In genomic region chr5:73519531-73520283, GRCh38 we compare ENCODE assay signal across 8 cellular contexts. TPM values are rescaled to one million over a fixed set of nuclear protein-coding genes. Genes with fewer than 3 reads are reported as not detected.
A peak's percentile ranks its signal among the peaks of the same experiment; 100 is the strongest.
DNase-seq lines count a peak whose midpoint lies in the region; ATAC-seq, FAIRE-seq and TF ChIP-seq lines count a peak whose summit lies in the region.

No MANE protein-coding gene starts in this region.

- TF ChIP-seq POLR2A in A549 (IDR thresholded peaks at IDR 0.05; ENCODE audit: low read length), result no peak
- TF ChIP-seq POLR2A in spleen (IDR thresholded peaks at IDR 0.05), result no peak

- intact Hi-C loops in spleen (cut with DNase I; ENCODE audit: low total_unique reads), result no loop called here

- H3K27ac ChIP-seq in A549, result 0 out of 6 replicates have a peak overlapping the region, but pooled peaks of 1 of the 2 experiments have one; percentile 10
- H3K27ac ChIP-seq in iPS DF 6.9 (ENCODE audit: low read length), result no peak overlapping the region
- H3K27ac ChIP-seq in spleen, result no peak overlapping the region

- TF ChIP-seq EP300 in A549 (IDR thresholded peaks at IDR 0.05), result no peak

- H3K4me2 ChIP-seq in A549, result peak overlapping the region; percentile 43

- H3K4me3 ChIP-seq in A549 (no peak overlapping the region), iPS DF 6.9 (ENCODE audit: low read length) (no peak overlapping the region), spleen (no peak overlapping the region)

- CTCF ChIA-PET in A549 (lab: Yijun Ruan, JAX), result interaction anchor here (0.6 to 10.6 kb wide), 21 partner anchors 8 to 1143 kb away, joined by 3 to 193 read pairs (median 4); no protein-coding TSS in a partner anchor

- H3K9me3 ChIP-seq in A549, result no peaks in the 10 kb centered on the region
- H3K9me3 ChIP-seq in iPS DF 6.9 (ENCODE audit: control insufficient read depth, insufficient read depth, low read length), result no peaks in the 10 kb centered on the region
- no peaks in the 10 kb centered on the region for H3K9me3 ChIP-seq in spleen

- POLR2A ChIA-PET in A549 (lab: Yijun Ruan, JAX), result interaction anchor here (0.6 kb wide), 1 partner anchor 18 kb away, joined by 3 read pairs; no protein-coding TSS in a partner anchor

- peak; percentile 86 to 93 for DNase-seq in A549 (ENCODE audit: low read depth in 1 of 2, low spot score in 1 of 2)
- DNase-seq in NCI-H2029 treated with DMSO at 0.1 percent for 48 hours (lab: John Stamatoyannopoulos, UW), result peak; percentile 89
- DNase-seq in T-helper 9 cell, result peak; percentile 45
- DNase-seq in astrocyte of the hippocampus (ENCODE audit: low read depth, low spot score), result peak; percentile 88
- DNase-seq in iPS DF 6.9 (ENCODE audit: low read depth, low spot score), result peak; percentile 84
- no peak for DNase-seq in spleen

- TF ChIP-seq CTCF in A549 (IDR thresholded peaks at IDR 0.05) (peak; percentile 81), spleen (IDR thresholded peaks at IDR 0.05 in 8 of 11, conservative IDR thresholded peaks at IDR 0.05 in 3 of 11) (peak; percentile 56 to 83 (median 71))

- H3K4me1 ChIP-seq in A549, result no peaks in the 10 kb centered on the region; the same call in 2 of the 3 replicates
- H3K4me1 ChIP-seq in iPS DF 6.9 (ENCODE audit: control insufficient read depth, insufficient read depth, low read length), result peaks cover 1% of the 10 kb centered on the region; the same call in 1 of the 2 replicates
- H3K4me1 ChIP-seq in spleen, result peaks cover 0 to 8% (median 2%) of the 10 kb centered on the region in 6 donors

- TF ChIP-seq RAD21 in A549 (conservative IDR thresholded peaks at IDR 0.05 in 1 of 2, IDR thresholded peaks at IDR 0.05 in 1 of 2), result peak; percentile 87 to 93

- FAIRE-seq in A549 (lab: Jason Lieb, UNC), result peak; percentile 74

- WGBS in A549 (ENCODE audit: missing lambda C conversion rate), result 11% methylated on average over 16 of the region's 16 CpGs
- no CpG with 5 or more reads among the region's 16 CpGs for WGBS in iPS DF 6.9 (ENCODE audit: insufficient coverage, insufficient read length)
- 14 to 25% (median 22%) methylated on average over 13 to 16 of the region's 16 CpGs for WGBS in spleen, 5 donors

- ATAC-seq in A549 (peak; percentile 99 to 100), GM18508 (IDR thresholded peaks at IDR 0.05; ENCODE audit: insufficient read depth, unreplicated experiment) (peak; percentile 85), HG03025 (IDR thresholded peaks at IDR 0.05; ENCODE audit: low FRiP score, unreplicated experiment) (peak; percentile 93)

- no peaks in the 10 kb centered on the region for H3K27me3 ChIP-seq in iPS DF 6.9 (ENCODE audit: control insufficient read depth, insufficient read depth, low read length)
- H3K27me3 ChIP-seq in spleen (replicated peaks in 1 of 7), result no peaks in the 10 kb centered on the region

- H3K36me3 ChIP-seq in iPS DF 6.9 (ENCODE audit: control insufficient read depth, insufficient read depth, low read length) (no peaks in the 10 kb centered on the region), spleen (no peaks in the 10 kb centered on the region)

TF ChIP-seq in A549, 52 proteins besides CTCF, POLR2A, EP300 and RAD21:
- TF ChIP-seq BCL3 (IDR thresholded peaks at IDR 0.05) (no peak), PBX3 (IDR thresholded peaks at IDR 0.05) (no peak), HDAC2 (IDR thresholded peaks at IDR 0.05) (no peak), REST (IDR thresholded peaks at IDR 0.05) (no peak), SMC3 (IDR thresholded peaks at IDR 0.05) (peak; percentile 73), E2F6 (IDR thresholded peaks at IDR 0.05; ENCODE audit: borderline replicate concordance, low read depth) (no peak)

RNA-seq across cellular contexts. Expression of gene BTF3, which starts 21.5 kb away (rescaled TPM):
- polyA plus RNA-seq in A549 (2011; rRNA removed) (905 and 1,048 TPM in 2 replicates), A549 (2017; fragmentation: RNase III; extraction: RNeasy Plus Mini Kit Qiagen cat#74134 plus additional on column Dnase treatment) (1,119 to 1,187 TPM (median 1,159 TPM) in 3 replicates), spleen (100 to 1,000 TPM; 689 to 914 (median 771) TPM)
- 392 and 461 TPM in 2 replicates for polyA plus RNA-seq in A549 (2012; cell fraction: cytosol; rRNA removed)
- polyA plus RNA-seq in A549 (2012; cell fraction: nucleus; rRNA removed), result 138 and 209 TPM in 2 replicates
- polyA minus RNA-seq in A549 (2011; rRNA and poly(A)+ RNA removed), result 402 and 503 TPM in 2 replicates
- total RNA-seq in spleen, result 100 to 1,000 TPM; 368 to 539 (median 463) TPM

RNA-seq across cellular contexts. Expression of gene ANKRA2, which starts 45.7 kb away (rescaled TPM):
- polyA plus RNA-seq in A549 (2011; rRNA removed), result 26.8 and 38.3 TPM in 2 replicates
- 5.1 and 5.5 TPM in 2 replicates for polyA plus RNA-seq in A549 (2012; cell fraction: cytosol; rRNA removed)
- polyA plus RNA-seq in A549 (2012; cell fraction: nucleus; rRNA removed), result 3.3 TPM in 2 replicates
- polyA plus RNA-seq in A549 (2017; fragmentation: RNase III; extraction: RNeasy Plus Mini Kit Qiagen cat#74134 plus additional on column Dnase treatment), result 10.7 to 13.2 TPM (median 12.5 TPM) in 3 replicates
- polyA minus RNA-seq in A549 (2011; rRNA and poly(A)+ RNA removed), result 5.1 and 8.0 TPM in 2 replicates
- total RNA-seq in spleen, result 10 to 100 TPM; 20.6 to 32.0 (median 24.4) TPM
- 10 to 100 TPM; 23.8 to 35.1 (median 25.6) TPM for polyA plus RNA-seq in spleen

RNA-seq across cellular contexts. Expression of gene UTP15, which starts 45.8 kb away (rescaled TPM):
- polyA plus RNA-seq in A549 (2011; rRNA removed) (25.9 and 44.0 TPM in 2 replicates), A549 (2017; fragmentation: RNase III; extraction: RNeasy Plus Mini Kit Qiagen cat#74134 plus additional on column Dnase treatment) (21.6 to 24.8 TPM (median 22.6 TPM) in 3 replicates), spleen (1 to 10 TPM; 4.5 to 5.6 (median 5.0) TPM)
- polyA plus RNA-seq in A549 (2012; cell fraction: cytosol; rRNA removed), result 7.1 and 7.8 TPM in 2 replicates
- polyA plus RNA-seq in A549 (2012; cell fraction: nucleus; rRNA removed), result 21.9 and 33.6 TPM in 2 replicates
- 33.7 and 37.3 TPM in 2 replicates for polyA minus RNA-seq in A549 (2011; rRNA and poly(A)+ RNA removed)
- total RNA-seq in spleen, result 10 to 100 TPM; 14.5 to 37.0 (median 21.5) TPM
